Comparison of ENCODE assay signal across 2 cellular contexts in genomic region chr19:6216236-6216995, GRCh38.
TF ChIP-seq lines count a peak whose summit lies in the region.

No MANE protein-coding gene starts in this region.

TF ChIP-seq in HepG2, 621 proteins besides CTCF, POLR2A, EP300 and RAD21 (continued from another document):
- TF ChIP-seq ARID5B (CRISPR knock-in tag; IDR thresholded peaks at IDR 0.05) (no peak), ZNF780A (CRISPR knock-in tag; IDR thresholded peaks at IDR 0.05) (no peak), NPAS2 (CRISPR knock-in tag; IDR thresholded peaks at IDR 0.05; ENCODE audit: borderline replicate concordance) (no peak), TBP (CRISPR knock-in tag; IDR thresholded peaks at IDR 0.05) (no peak), NFRKB (IDR thresholded peaks at IDR 0.05) (no peak), SMARCE1 (IDR thresholded peaks at IDR 0.05; ENCODE audit: borderline replicate concordance) (no peak), ZBTB4 (CRISPR knock-in tag; IDR thresholded peaks at IDR 0.05; ENCODE audit: borderline replicate concordance) (no peak), ZNF589 (CRISPR knock-in tag; conservative IDR thresholded peaks at IDR 0.05) (no peak), POLR2AphosphoS5 (IDR thresholded peaks at IDR 0.05; ENCODE audit: low read depth, low read length) (no peak), ZNF598 (CRISPR knock-in tag; IDR thresholded peaks at IDR 0.05; ENCODE audit: borderline replicate concordance) (no peak), NKX3-1 (CRISPR knock-in tag; IDR thresholded peaks at IDR 0.05) (no peak), ZNF770 (CRISPR knock-in tag; IDR thresholded peaks at IDR 0.05) (no peak)
TF ChIP-seq in HepG2: peak in this region for 0.

TF ChIP-seq in neural cell, 6 proteins besides CTCF, POLR2A, EP300 and RAD21 (continued from another document):
- TF ChIP-seq REST (IDR thresholded peaks at IDR 0.05; ENCODE audit: borderline replicate concordance) (no peak), TAF1 (IDR thresholded peaks at IDR 0.05; ENCODE audit: low read depth) (no peak), POLR2AphosphoS5 (IDR thresholded peaks at IDR 0.05) (no peak), EZH2 (IDR thresholded peaks at IDR 0.05; ENCODE audit: borderline replicate concordance, insufficient read depth, low read length, poor library complexity, severe bottlenecking) (no peak), MXI1 (conservative IDR thresholded peaks at IDR 0.05; ENCODE audit: poor library complexity, severe bottlenecking) (no peak)
